13 cellular contexts compared by ENCODE assay signal in genomic region chr20:63834545-63834880, GRCh38. TPM values are rescaled to one million over a fixed set of nuclear protein-coding genes. Genes with fewer than 3 reads are reported as not detected.
A peak's percentile ranks its signal among the peaks of the same experiment; 100 is the strongest.
DNase-seq lines count a peak whose midpoint lies in the region; ATAC-seq, FAIRE-seq and TF ChIP-seq lines count a peak whose summit lies in the region.
"Had no signal": no experiment of that assay in that cellular context is flagged by ENCODE, and none has a peak within 500 bp of the region (broad histone marks: within the 10 kb centered on the region; RNA-seq: fewer than 3 reads in every experiment).

No MANE protein-coding gene starts in this region.

- peaks cover 16 to 51% of the 10 kb centered on the region in 2 experiments for H3K27me3 ChIP-seq in HepG2 (ENCODE audit: control insufficient read depth in 1 of 2, insufficient read depth in 2 of 2, low read length in 2 of 2)
- H3K27me3 ChIP-seq in right lobe of liver: no peaks in the 10 kb centered on the region
- H3K27me3 ChIP-seq in osteoblast (ENCODE audit: insufficient read depth, low read length): peaks cover 9% of the 10 kb centered on the region

- H3K27me3 Mint-ChIP-seq in naive thymus-derived CD8-positive, alpha-beta T cell: peaks cover 6 to 17% (median 7%) of the 10 kb centered on the region in 5 donors

- H3K36me3 ChIP-seq in HepG2 (replicated peaks in 1 of 2; ENCODE audit: control insufficient read depth in 1 of 2, insufficient read depth in 2 of 2, low read length in 2 of 2): no peaks in the 10 kb centered on the region
- no peaks in the 10 kb centered on the region for H3K36me3 ChIP-seq in right lobe of liver
- no peaks in the 10 kb centered on the region for H3K36me3 ChIP-seq in osteoblast (ENCODE audit: insufficient read depth, low read length)

- H2AFZ ChIP-seq in HepG2 (ENCODE audit: low read length): no peak overlapping the region
- H2AFZ ChIP-seq in osteoblast (ENCODE audit: low read length): peak overlapping the region; percentile 35

- peaks cover 6 to 16% (median 11%) of the 10 kb centered on the region in 4 donors for H3K4me1 Mint-ChIP-seq in naive thymus-derived CD8-positive, alpha-beta T cell

- no peak for TF ChIP-seq POLR2A in HepG2 (IDR thresholded peaks at IDR 0.05; ENCODE audit: insufficient read depth in 1 of 2, low read depth in 2 of 2, low read length in 2 of 2)
- TF ChIP-seq POLR2A in right lobe of liver (IDR thresholded peaks at IDR 0.05): no peak

- H3K9me3 Mint-ChIP-seq in naive thymus-derived CD8-positive, alpha-beta T cell: no peaks in the 10 kb centered on the region

- H3K4me1 ChIP-seq in HepG2 (ENCODE audit: insufficient read depth, low read length) (peaks cover 58% of the 10 kb centered on the region), right lobe of liver (no peaks in the 10 kb centered on the region), osteoblast (ENCODE audit: insufficient read depth, low read length) (peaks cover 13% of the 10 kb centered on the region)
- H3K4me1 ChIP-seq: foreskin keratinocyte had no signal

- no peak overlapping the region for H3K4me3 Mint-ChIP-seq in naive thymus-derived CD8-positive, alpha-beta T cell

- in situ Hi-C loops in HepG2 (cut with HindIII; ENCODE audit: extremely low pct_ligation_motif_present, low pct_unique_long_range_greater_than_20kb): no loop called here

- WGBS in HepG2 (ENCODE audit: low lambda C conversion rate): 60% methylated on average over 7 of the region's 7 CpGs
- no CpG with 5 or more reads among the region's 7 CpGs for whole genome bisulfite sequencing in right lobe of liver (ENCODE audit: insufficient coverage, low coverage, low lambda C conversion rate, missing lambda C conversion rate)

- CTCF ChIA-PET in HepG2 (lab: Yijun Ruan, JAX; ENCODE audit: low intra/inter-chr PET ratio, low total read pairs): no interaction called here

- no peak overlapping the region for H3K9ac ChIP-seq in HepG2 (ENCODE audit: insufficient read depth, low read depth, low read length)

- no peaks in the 10 kb centered on the region for H3K9me3 ChIP-seq in HepG2 (ENCODE audit: low read length)
- H3K9me3 ChIP-seq in right lobe of liver: no peaks in the 10 kb centered on the region
- no peaks in the 10 kb centered on the region for H3K9me3 ChIP-seq in osteoblast (ENCODE audit: low read depth, low read length)

- peak overlapping the region in 1 of 3 experiments; percentile 41; a peak in 1 of 6 replicates for H3K4me3 ChIP-seq in HepG2 (replicated peaks in 1 of 3; ENCODE audit: insufficient read depth in 1 of 3, low read depth in 2 of 3, low read length in 3 of 3)
- H3K4me3 ChIP-seq in right lobe of liver: no peak overlapping the region
- H3K4me3 ChIP-seq in coronary artery: peak overlapping the region; percentile 36
- H3K4me3 ChIP-seq in osteoblast (ENCODE audit: insufficient read depth, low read length): no peak overlapping the region

- peaks cover 0 to 5% (median 5%) of the 10 kb centered on the region in 3 donors for H3K36me3 Mint-ChIP-seq in naive thymus-derived CD8-positive, alpha-beta T cell

- no peak overlapping the region for H3K27ac Mint-ChIP-seq in naive thymus-derived CD8-positive, alpha-beta T cell

- no peak for TF ChIP-seq RAD21 in HepG2 (CRISPR knock-in tag; IDR thresholded peaks at IDR 0.05)

- TF ChIP-seq EP300 in HepG2 (IDR thresholded peaks at IDR 0.05; ENCODE audit: low read depth in 2 of 2, low read length in 2 of 2) (no peak), HepG2 (CRISPR knock-in tag; IDR thresholded peaks at IDR 0.05; ENCODE audit: borderline replicate concordance) (no peak)

- ATAC-seq in HepG2: no peak
- ATAC-seq in right lobe of liver: no peak
- no peak for ATAC-seq in naive thymus-derived CD8-positive, alpha-beta T cell
- ATAC-seq in HG03095 (IDR thresholded peaks at IDR 0.05; ENCODE audit: unreplicated experiment): no peak
- no peak for ATAC-seq in GM21619 (IDR thresholded peaks at IDR 0.05; ENCODE audit: unreplicated experiment)

- TF ChIP-seq CTCF in HepG2 (CRISPR knock-in tag; IDR thresholded peaks at IDR 0.05): no peak
- TF ChIP-seq CTCF in right lobe of liver (IDR thresholded peaks at IDR 0.05): no peak
- TF ChIP-seq CTCF in coronary artery (IDR thresholded peaks at IDR 0.05): no peak
- TF ChIP-seq CTCF in osteoblast (IDR thresholded peaks at IDR 0.05; ENCODE audit: extremely low read depth, low read depth, low read length): no peak

- no peaks in the 10 kb centered on the region for H4K20me1 ChIP-seq in HepG2 (ENCODE audit: insufficient read depth, low read length)
- H4K20me1 ChIP-seq in osteoblast (ENCODE audit: insufficient read depth, low read length): no peaks in the 10 kb centered on the region

- H3K79me2 ChIP-seq in HepG2 (ENCODE audit: insufficient read depth, low read length): no peaks in the 10 kb centered on the region
- no peaks in the 10 kb centered on the region for H3K79me2 ChIP-seq in osteoblast (ENCODE audit: insufficient read depth, low read length)

- no TSS peak for BruUV-seq in HepG2 (replicated peaks; lab: Mats Ljungman, UMichigan)

- FAIRE-seq in HepG2 (lab: Jason Lieb, UNC): no peak

- POLR2A ChIA-PET in HepG2 (lab: Yijun Ruan, JAX): interaction anchor here (0.6 to 1.0 kb wide), 4 partner anchors 17 to 31 kb away, joined by 3 to 6 read pairs (median 4); partner anchors contain the start of gene TPD52L2
- POLR2A ChIA-PET in naive thymus-derived CD8-positive, alpha-beta T cell (lab: Charles Lee): no interaction called here

- H3K4me2 ChIP-seq in HepG2 (ENCODE audit: low read depth, low read length) (peak overlapping the region; percentile 52), osteoblast (ENCODE audit: insufficient read depth, low read length) (peak overlapping the region; percentile 36)

- intact Hi-C loops in HepG2 (cut with micrococcal nuclease; ENCODE audit: unreplicated experiment) (no loop called here), right lobe of liver (cut with DNase I) (no loop called here)

- no peak for DNase-seq in HepG2 (ENCODE audit: low spot score)
- DNase-seq in right lobe of liver: no peak
- DNase-seq in coronary artery (ENCODE audit: low spot score): no peak
- no peak for DNase-seq in osteoblast (ENCODE audit: insufficient read length, low spot score, missing footprints)
- DNase-seq in naive thymus-derived CD8-positive, alpha-beta T cell: no peak
- DNase-seq in hypothalamus (lab: John Stamatoyannopoulos, UW): no peak
- DNase-seq: activated CD4-positive, CD25-positive, alpha-beta regulatory T cell treated with anti-CD3 and anti-CD28 coated beads, Interleukin-2, amount 50 U/mL, for 72 hours; KG1 had no signal

- H3K27ac ChIP-seq in HepG2 (ENCODE audit: extremely low read length, insufficient read depth, low read length) (no peak overlapping the region), right lobe of liver (no peak overlapping the region), coronary artery (peak overlapping the region; percentile 35 to 91), osteoblast (ENCODE audit: low read depth, low read length) (no peak overlapping the region)
- H3K27ac ChIP-seq: foreskin keratinocyte had no signal

RNA-seq across cellular contexts. Expression of gene ZBTB46, which starts 3.4 kb away (rescaled TPM):
- 10.9 and 13.5 TPM in 2 replicates for total RNA-seq in HepG2 (2016; rRNA removed; fragmentation: Illumina TruSeq; extraction: Trizol)
- 74.9 and 80.6 TPM in 2 replicates for total RNA-seq in HepG2 (2016; cell fraction: cytosol; rRNA removed; fragmentation: Illumina TruSeq; extraction: Trizol; ENCODE audit: low read depth)
- 10.9 and 15.4 TPM in 2 replicates for total RNA-seq in HepG2 (2016; cell fraction: insoluble cytoplasmic fraction; rRNA removed; fragmentation: Illumina TruSeq; extraction: Trizol)
- total RNA-seq in HepG2 (2016; cell fraction: membrane; rRNA removed; fragmentation: Illumina TruSeq; extraction: Trizol): 51.8 and 55.2 TPM in 2 replicates
- 8.7 and 9.2 TPM in 2 replicates for total RNA-seq in HepG2 (2016; cell fraction: nucleus; rRNA removed; fragmentation: Illumina TruSeq; extraction: Trizol)
- polyA plus RNA-seq in HepG2 (2011; rRNA removed): 1.6 and 2.7 TPM in 2 replicates
- polyA plus RNA-seq in HepG2 (2011; cell fraction: cytosol; rRNA removed): 1.6 and 2.0 TPM in 2 replicates
- polyA plus RNA-seq in HepG2 (2011; cell fraction: nucleus; rRNA removed): 7.2 and 7.6 TPM in 2 replicates
- 3.8 and 5.3 TPM in 2 replicates for polyA plus RNA-seq in HepG2 (2012)
- 0.45 and 0.85 TPM in 2 replicates for polyA plus RNA-seq in HepG2 (2016; cell fraction: cytosol; fragmentation: Illumina TruSeq; extraction: Trizol; ENCODE audit: low read depth)
- polyA plus RNA-seq in HepG2 (2016; cell fraction: insoluble cytoplasmic fraction; fragmentation: Illumina TruSeq; extraction: Trizol; ENCODE audit: low read depth): 3.9 and 4.2 TPM in 2 replicates
- 1.4 and 1.5 TPM in 2 replicates for polyA plus RNA-seq in HepG2 (2016; cell fraction: membrane; fragmentation: Illumina TruSeq; extraction: Trizol; ENCODE audit: low read depth)
- polyA plus RNA-seq in HepG2 (2016; cell fraction: nucleus; fragmentation: Illumina TruSeq; extraction: Trizol; ENCODE audit: insufficient read depth, low read depth): 7.1 and 7.5 TPM in 2 replicates
- polyA minus RNA-seq in HepG2 (2011; rRNA and poly(A)+ RNA removed; ENCODE audit: low replicate concordance): 18.8 and 33.6 TPM in 2 replicates
- polyA minus RNA-seq in HepG2 (2011; cell fraction: cytosol; rRNA and poly(A)+ RNA removed): 8.3 and 9.0 TPM in 2 replicates
- 5.4 and 9.1 TPM in 2 replicates for polyA minus RNA-seq in HepG2 (2011; cell fraction: nucleus; rRNA and poly(A)+ RNA removed)
- total RNA-seq in right lobe of liver: 1 to 10 TPM; 1.2 to 4.2 (median 2.4) TPM
- total RNA-seq in osteoblast: under 0.01 and 0.36 TPM in 2 replicates
- total RNA-seq in naive thymus-derived CD8-positive, alpha-beta T cell: not detected
- polyA plus RNA-seq in naive thymus-derived CD8-positive, alpha-beta T cell: under 1 TPM; 0.06 to 0.08 (median 0.06) TPM

RNA-seq across cellular contexts. Expression of gene ABHD16B, which starts 26.8 kb away (rescaled TPM):
- not detected in 2 replicates for total RNA-seq in HepG2 (2016; rRNA removed; fragmentation: Illumina TruSeq; extraction: Trizol)
- total RNA-seq in HepG2 (2016; cell fraction: cytosol; rRNA removed; fragmentation: Illumina TruSeq; extraction: Trizol; ENCODE audit: low read depth): not detected in 2 replicates
- total RNA-seq in HepG2 (2016; cell fraction: insoluble cytoplasmic fraction; rRNA removed; fragmentation: Illumina TruSeq; extraction: Trizol): not detected in 2 replicates
- total RNA-seq in HepG2 (2016; cell fraction: membrane; rRNA removed; fragmentation: Illumina TruSeq; extraction: Trizol): not detected in 2 replicates
- not detected in 2 replicates for total RNA-seq in HepG2 (2016; cell fraction: nucleus; rRNA removed; fragmentation: Illumina TruSeq; extraction: Trizol)
- not detected in 2 replicates for polyA plus RNA-seq in HepG2 (2011; rRNA removed)
- polyA plus RNA-seq in HepG2 (2011; cell fraction: cytosol; rRNA removed): not detected in 2 replicates
- polyA plus RNA-seq in HepG2 (2011; cell fraction: nucleus; rRNA removed): not detected in 2 replicates
- not detected in 2 replicates for polyA plus RNA-seq in HepG2 (2012)
- polyA plus RNA-seq in HepG2 (2016; cell fraction: cytosol; fragmentation: Illumina TruSeq; extraction: Trizol; ENCODE audit: low read depth): not detected in 2 replicates
- polyA plus RNA-seq in HepG2 (2016; cell fraction: insoluble cytoplasmic fraction; fragmentation: Illumina TruSeq; extraction: Trizol; ENCODE audit: low read depth): not detected in 2 replicates
- not detected in 2 replicates for polyA plus RNA-seq in HepG2 (2016; cell fraction: membrane; fragmentation: Illumina TruSeq; extraction: Trizol; ENCODE audit: low read depth)
- not detected in 2 replicates for polyA plus RNA-seq in HepG2 (2016; cell fraction: nucleus; fragmentation: Illumina TruSeq; extraction: Trizol; ENCODE audit: insufficient read depth, low read depth)
- polyA minus RNA-seq in HepG2 (2011; rRNA and poly(A)+ RNA removed; ENCODE audit: low replicate concordance): not detected in 2 replicates
- polyA minus RNA-seq in HepG2 (2011; cell fraction: cytosol; rRNA and poly(A)+ RNA removed): not detected in 2 replicates
- polyA minus RNA-seq in HepG2 (2011; cell fraction: nucleus; rRNA and poly(A)+ RNA removed): not detected in 2 replicates
- total RNA-seq in right lobe of liver: not detected
- total RNA-seq in osteoblast: not detected in 2 replicates
- not detected for total RNA-seq in naive thymus-derived CD8-positive, alpha-beta T cell
- under 1 TPM; 0.29 to 0.60 (median 0.57) TPM for polyA plus RNA-seq in naive thymus-derived CD8-positive, alpha-beta T cell
- total RNA-seq: foreskin keratinocyte, myocyte, temporal lobe had no signal
- polyA plus RNA-seq: foreskin keratinocyte had no signal

RNA-seq across cellular contexts. Expression of gene TPD52L2, which starts 30.6 kb away (rescaled TPM):
- total RNA-seq in HepG2 (2016; rRNA removed; fragmentation: Illumina TruSeq; extraction: Trizol): 156 and 187 TPM in 2 replicates
- 17.3 and 18.9 TPM in 2 replicates for total RNA-seq in HepG2 (2016; cell fraction: cytosol; rRNA removed; fragmentation: Illumina TruSeq; extraction: Trizol; ENCODE audit: low read depth)
- total RNA-seq in HepG2 (2016; cell fraction: insoluble cytoplasmic fraction; rRNA removed; fragmentation: Illumina TruSeq; extraction: Trizol): 159 and 183 TPM in 2 replicates
- 68.0 and 74.8 TPM in 2 replicates for total RNA-seq in HepG2 (2016; cell fraction: membrane; rRNA removed; fragmentation: Illumina TruSeq; extraction: Trizol)
- 80.6 and 85.7 TPM in 2 replicates for total RNA-seq in HepG2 (2016; cell fraction: nucleus; rRNA removed; fragmentation: Illumina TruSeq; extraction: Trizol)
- 184 and 198 TPM in 2 replicates for polyA plus RNA-seq in HepG2 (2011; rRNA removed)
- polyA plus RNA-seq in HepG2 (2011; cell fraction: cytosol; rRNA removed): 197 and 204 TPM in 2 replicates
- 163 and 169 TPM in 2 replicates for polyA plus RNA-seq in HepG2 (2011; cell fraction: nucleus; rRNA removed)
- 96.3 and 115 TPM in 2 replicates for polyA plus RNA-seq in HepG2 (2012)
- 18.7 and 19.4 TPM in 2 replicates for polyA plus RNA-seq in HepG2 (2016; cell fraction: cytosol; fragmentation: Illumina TruSeq; extraction: Trizol; ENCODE audit: low read depth)
- 188 and 207 TPM in 2 replicates for polyA plus RNA-seq in HepG2 (2016; cell fraction: insoluble cytoplasmic fraction; fragmentation: Illumina TruSeq; extraction: Trizol; ENCODE audit: low read depth)
- polyA plus RNA-seq in HepG2 (2016; cell fraction: membrane; fragmentation: Illumina TruSeq; extraction: Trizol; ENCODE audit: low read depth): 59.6 and 59.7 TPM in 2 replicates
- polyA plus RNA-seq in HepG2 (2016; cell fraction: nucleus; fragmentation: Illumina TruSeq; extraction: Trizol; ENCODE audit: insufficient read depth, low read depth): 162 and 173 TPM in 2 replicates
- 128 and 150 TPM in 2 replicates for polyA minus RNA-seq in HepG2 (2011; rRNA and poly(A)+ RNA removed; ENCODE audit: low replicate concordance)
- 114 and 118 TPM in 2 replicates for polyA minus RNA-seq in HepG2 (2011; cell fraction: cytosol; rRNA and poly(A)+ RNA removed)
- 47.3 and 56.6 TPM in 2 replicates for polyA minus RNA-seq in HepG2 (2011; cell fraction: nucleus; rRNA and poly(A)+ RNA removed)
- 10 to 100 TPM; 20.1 to 46.8 (median 30.5) TPM for total RNA-seq in right lobe of liver
- total RNA-seq in osteoblast: 99.6 and 115 TPM in 2 replicates
- 10 to 100 TPM; 39.3 to 42.0 TPM for total RNA-seq in naive thymus-derived CD8-positive, alpha-beta T cell
- 10 to 100 TPM; 56.4 to 79.0 (median 68.3) TPM for polyA plus RNA-seq in naive thymus-derived CD8-positive, alpha-beta T cell

Comparison
In these comparisons a context has a peak if more than half of its experiments do, and no peak if none do; other contexts are left out.
1. H3K27ac ChIP-seq: peak in coronary artery (2 of 2); none in HepG2 (single experiment), right lobe of liver (0 of 3) and osteoblast (single experiment).